8 cellular contexts compared by ENCODE assay signal in genomic region chr5:68315679-68316271, GRCh38.
DNase-seq lines count a peak whose midpoint lies in the region; ATAC-seq lines count a peak whose summit lies in the region.

No MANE protein-coding gene starts in this region.

- H3K9me3 Mint-ChIP-seq in activated naive CD4-positive, alpha-beta T cell treated with anti-CD3 and anti-CD28 coated beads for 36 hours: no peaks in the 10 kb centered on the region

- peaks cover 11% of the 10 kb centered on the region for H3K4me1 Mint-ChIP-seq in activated naive CD4-positive, alpha-beta T cell treated with anti-CD3 and anti-CD28 coated beads for 36 hours (ENCODE audit: low read depth)

- no peak overlapping the region for H3K4me3 Mint-ChIP-seq in activated naive CD4-positive, alpha-beta T cell treated with anti-CD3 and anti-CD28 coated beads for 36 hours

- H3K36me3 Mint-ChIP-seq in activated naive CD4-positive, alpha-beta T cell treated with anti-CD3 and anti-CD28 coated beads for 36 hours (ENCODE audit: low read depth): no peaks in the 10 kb centered on the region

- ATAC-seq in HG03432 (IDR thresholded peaks at IDR 0.05; ENCODE audit: unreplicated experiment): peak; percentile 99

- CTCF ChIA-PET in activated naive CD4-positive, alpha-beta T cell treated with anti-CD3 and anti-CD28 coated beads for 36 hours (lab: Charles Lee): interaction anchor here (0.6 to 0.9 kb wide), 2 partner anchors 385 to 571 kb away, joined by 3 read pairs; no protein-coding TSS in a partner anchor

- H3K27ac Mint-ChIP-seq in activated naive CD4-positive, alpha-beta T cell treated with anti-CD3 and anti-CD28 coated beads for 36 hours: no peak overlapping the region

- H3K27me3 Mint-ChIP-seq in activated naive CD4-positive, alpha-beta T cell treated with anti-CD3 and anti-CD28 coated beads for 36 hours (ENCODE audit: low read depth): peaks cover 2% of the 10 kb centered on the region

- DNase-seq in activated naive CD4-positive, alpha-beta T cell treated with anti-CD3 and anti-CD28 coated beads for 36 hours: peak; percentile 69
- DNase-seq in activated naive CD4-positive, alpha-beta T cell treated with anti-CD3 and anti-CD28 coated beads, Interleukin-2, amount 50 U/mL, for 16 hours: no peak
- peak; percentile 26 for DNase-seq in activated T-helper 9 cell treated with anti-CD3 and anti-CD28 coated beads, Interleukin-2, amount 50 U/mL, for 16 hours (ENCODE audit: low read depth)
- peak; percentile 10 for DNase-seq in stimulated activated CD8-positive, alpha-beta memory T cell treated with anti-CD3 and anti-CD28 coated beads, Interleukin-12 subunit alpha, Interleukin-12 subunit beta, amount 100 ng/mL, for 4 hours (ENCODE audit: low read depth)
- DNase-seq in retina: no peak
- DNase-seq in cerebellar nuclear complex (lab: John Stamatoyannopoulos, UW): no peak
- DNase-seq in NCI-H2227 treated with DMSO at 0.1 percent for 48 hours (lab: John Stamatoyannopoulos, UW): no peak

- intact Hi-C loops in activated naive CD4-positive, alpha-beta T cell treated with anti-CD3 and anti-CD28 coated beads for 36 hours (cut with micrococcal nuclease): loop anchor here (2.0 kb wide), 1 partner anchor 29 kb away; no protein-coding TSS in a partner anchor

Comparison
In these comparisons a context has a peak if more than half of its experiments do, and no peak if none do; other contexts are left out.
1. DNase-seq: peak in activated naive CD4-positive, alpha-beta T cell treated with anti-CD3 and anti-CD28 coated beads for 36 hours (single experiment), activated T-helper 9 cell treated with anti-CD3 and anti-CD28 coated beads, Interleukin-2, amount 50 U/mL, for 16 hours (single experiment) and stimulated activated CD8-positive, alpha-beta memory T cell treated with anti-CD3 and anti-CD28 coated beads, Interleukin-12 subunit alpha, Interleukin-12 subunit beta, amount 100 ng/mL, for 4 hours (single experiment); none in activated naive CD4-positive, alpha-beta T cell treated with anti-CD3 and anti-CD28 coated beads, Interleukin-2, amount 50 U/mL, for 16 hours (single experiment), retina (single experiment), cerebellar nuclear complex (0 of 2) and NCI-H2227 treated with DMSO at 0.1 percent for 48 hours (single experiment).